ENCODE assay signal across 29 cellular contexts in the genomic region with DNA sequence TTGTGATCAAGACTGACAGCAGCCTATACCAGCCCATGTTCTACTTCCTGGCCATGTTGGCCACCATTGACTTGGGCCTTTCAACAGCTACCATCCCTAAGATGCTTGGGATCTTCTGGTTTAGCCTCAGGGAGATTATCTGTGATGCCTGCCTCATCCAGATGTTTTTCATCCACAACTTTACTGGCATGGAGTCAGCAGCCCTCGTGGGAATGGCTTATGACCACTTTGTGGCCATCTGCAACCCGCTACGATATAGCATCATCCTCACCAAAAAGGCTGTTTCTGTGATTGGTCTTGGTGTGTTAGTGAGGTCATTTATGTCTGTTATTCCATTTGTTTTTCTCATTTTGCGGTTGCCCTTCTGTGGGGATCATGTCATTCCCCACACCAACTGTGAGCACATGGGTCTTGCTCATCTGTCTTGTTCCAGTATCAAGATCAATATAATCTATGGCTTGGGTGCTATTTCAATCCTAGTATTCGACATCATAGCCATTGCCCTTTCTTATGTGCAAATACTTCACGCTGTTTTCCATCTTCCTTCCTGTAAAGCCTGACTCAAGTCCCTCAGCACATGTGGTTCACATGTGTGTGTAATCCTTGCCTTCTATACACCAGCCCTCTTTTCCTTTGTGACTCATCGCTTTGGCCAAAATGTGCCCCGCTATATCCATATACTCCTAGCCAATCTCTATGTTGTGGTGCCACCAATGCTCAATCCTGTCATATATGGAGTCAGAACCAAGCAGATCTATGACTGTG. TPM values are rescaled to one million over a fixed set of nuclear protein-coding genes. Genes with fewer than 3 reads are reported as not detected.
"Had no signal": no experiment of that assay in that cellular context is flagged by ENCODE, and none has a peak within 500 bp of the region (broad histone marks: within the 10 kb centered on the region; RNA-seq: fewer than 3 reads in every experiment).

No MANE protein-coding gene starts in this region.

- H3K36me3 ChIP-seq: esophagus squamous epithelium, spleen, tibial nerve, upper lobe of right lung, vagina had no signal

- H3K4me3 ChIP-seq: esophagus squamous epithelium, hepatocyte, lung, psoas muscle, spleen, testis, tibial nerve, upper lobe of right lung, vagina had no signal

- H3K27me3 ChIP-seq: esophagus squamous epithelium, hepatocyte, spleen, testis, tibial nerve, upper lobe of right lung, vagina had no signal

- H3K79me2 ChIP-seq: hepatocyte had no signal

- H3K9me3 ChIP-seq: esophagus squamous epithelium, psoas muscle, spleen, testis, tibial nerve, upper lobe of right lung, vagina had no signal

- H3K27ac ChIP-seq: esophagus squamous epithelium, hepatocyte, psoas muscle, spleen, testis, tibial nerve, upper lobe of right lung, vagina had no signal

- DNase-seq: dermis blood vessel endothelial cell; esophagus squamous epithelium; foreskin melanocyte; head of caudate nucleus; left colon; left ventricle myocardium superior; mesendoderm; naive thymus-derived CD4-positive, alpha-beta T cell; nephron progenitor cell; psoas muscle; retina; spleen; stimulated activated CD4-positive, alpha-beta T cell treated with anti-CD3 and anti-CD28 coated beads, Interleukin-15, amount 100 ng/mL, for 24 hours; stimulated activated CD4-positive, alpha-beta T cell treated with anti-CD3 and anti-CD28 coated beads, Interleukin-2, amount 100 ng/mL, for 24 hours; stimulated activated CD4-positive, alpha-beta T cell treated with anti-CD3 and anti-CD28 coated beads, Interleukin-4, amount 100 ng/mL, for 4 hours; stimulated activated naive B cell treated with anti-CD40 and anti-IgM and Interleukin-4, amounts not matched to agents 10 μg/mL and 1 μg/mL and 100 μg/mL, for 72 hours; stimulated activated naive CD8-positive, alpha-beta T cell treated with anti-CD3 and anti-CD28 coated beads, Interleukin-15, amount 100 ng/mL, for 72 hours; testis; upper lobe of right lung had no signal

- ATAC-seq: left colon; left ventricle myocardium superior; naive thymus-derived CD4-positive, alpha-beta T cell; psoas muscle; sciatic nerve; stimulated activated naive B cell treated with anti-CD40 and anti-IgM and Interleukin-4, amounts not matched to agents 10 μg/mL and 1 μg/mL and 100 μg/mL, for 72 hours; stimulated activated naive CD8-positive, alpha-beta T cell treated with anti-CD3 and anti-CD28 coated beads, Interleukin-15, amount 100 ng/mL, for 72 hours; upper lobe of right lung had no signal

- H3K4me2 ChIP-seq: hepatocyte had no signal

- H2AFZ ChIP-seq: hepatocyte had no signal

- H3K4me1 ChIP-seq: esophagus squamous epithelium, psoas muscle, spleen, testis, tibial nerve, upper lobe of right lung, vagina had no signal

RNA-seq across cellular contexts. Expression of gene OR52E1, which starts 23.6 kb away (rescaled TPM):
- total RNA-seq: dermis blood vessel endothelial cell; epithelial cell of proximal tubule; esophagus squamous epithelium; hepatocyte; kidney epithelial cell; left colon; left ventricle myocardium superior; lung; naive thymus-derived CD4-positive, alpha-beta T cell; omental fat pad; psoas muscle; sciatic nerve; skeletal muscle tissue; spleen; subcutaneous adipose tissue; testis; tibial nerve; upper lobe of right lung; vagina had no signal
- polyA plus RNA-seq: hepatocyte; lung; naive thymus-derived CD4-positive, alpha-beta T cell; psoas muscle; spleen had no signal

RNA-seq across cellular contexts. Expression of gene OR52E2, which starts 33.6 kb away (rescaled TPM):
- total RNA-seq: dermis blood vessel endothelial cell; epithelial cell of proximal tubule; esophagus squamous epithelium; hepatocyte; kidney epithelial cell; left colon; left ventricle myocardium superior; lung; naive thymus-derived CD4-positive, alpha-beta T cell; omental fat pad; psoas muscle; sciatic nerve; skeletal muscle tissue; spleen; subcutaneous adipose tissue; tibial nerve; upper lobe of right lung; vagina had no signal
- polyA plus RNA-seq: hepatocyte; lung; naive thymus-derived CD4-positive, alpha-beta T cell; psoas muscle; spleen had no signal

RNA-seq across cellular contexts. Expression of gene OR52A5, which starts 45.2 kb away (rescaled TPM):
- total RNA-seq: dermis blood vessel endothelial cell; epithelial cell of proximal tubule; esophagus squamous epithelium; hepatocyte; kidney epithelial cell; left colon; left ventricle myocardium superior; lung; naive thymus-derived CD4-positive, alpha-beta T cell; omental fat pad; psoas muscle; sciatic nerve; skeletal muscle tissue; spleen; subcutaneous adipose tissue; tibial nerve; upper lobe of right lung; vagina had no signal
- polyA plus RNA-seq: hepatocyte; lung; naive thymus-derived CD4-positive, alpha-beta T cell; psoas muscle; spleen had no signal

RNA-seq across cellular contexts. Expression of gene OR52J3, which starts 46.7 kb away (rescaled TPM):
- total RNA-seq: dermis blood vessel endothelial cell; epithelial cell of proximal tubule; esophagus squamous epithelium; hepatocyte; kidney epithelial cell; left colon; left ventricle myocardium superior; lung; naive thymus-derived CD4-positive, alpha-beta T cell; omental fat pad; psoas muscle; sciatic nerve; skeletal muscle tissue; spleen; subcutaneous adipose tissue; testis; tibial nerve; upper lobe of right lung; vagina had no signal
- polyA plus RNA-seq: hepatocyte; lung; naive thymus-derived CD4-positive, alpha-beta T cell; psoas muscle; spleen had no signal
